In genomic region chr7:113030489-113030888, GRCh38 we compare ENCODE assay signal across 24 cellular contexts. TPM values are rescaled to one million over a fixed set of nuclear protein-coding genes. Genes with fewer than 3 reads are reported as not detected.
"Had no signal": no experiment of that assay in that cellular context is flagged by ENCODE, and none has a peak within 500 bp of the region (broad histone marks: within the 10 kb centered on the region; RNA-seq: fewer than 3 reads in every experiment).

No MANE protein-coding gene starts in this region.

- ATAC-seq: effector memory CD8-positive, alpha-beta T cell; esophagus mucosa; foreskin keratinocyte; gastrocnemius medialis; gastroesophageal sphincter; heart left ventricle; heart right ventricle had no signal

- H3K27me3 ChIP-seq: colonic mucosa, esophagus muscularis mucosa, esophagus squamous epithelium, foreskin keratinocyte, gastrocnemius medialis, gastroesophageal sphincter, heart left ventricle, heart right ventricle, hepatocyte had no signal

- H3K4me3 ChIP-seq: colonic mucosa, coronary artery, dorsolateral prefrontal cortex, esophagus muscularis mucosa, esophagus squamous epithelium, gastrocnemius medialis, gastroesophageal sphincter, heart left ventricle, heart right ventricle, hepatocyte had no signal

- H3K4me2 ChIP-seq: hepatocyte had no signal

- H3K27ac ChIP-seq: colonic mucosa, coronary artery, dorsolateral prefrontal cortex, epithelial cell of prostate, esophagus muscularis mucosa, esophagus squamous epithelium, foreskin keratinocyte, gastrocnemius medialis, gastroesophageal sphincter, heart left ventricle, heart right ventricle, hepatocyte had no signal

- DNase-seq: colonic mucosa; cortex of kidney; dermis blood vessel endothelial cell; dorsolateral prefrontal cortex; effector CD4-positive, alpha-beta T cell; effector CD8-positive, alpha-beta T cell; effector memory CD4-positive, alpha-beta T cell; effector memory CD8-positive, alpha-beta T cell; endodermal cell; erythroblast; esophagus squamous epithelium; foreskin fibroblast; foreskin keratinocyte; gastrocnemius medialis; glutamatergic neuron; heart left ventricle; heart right ventricle had no signal

- H3K4me1 ChIP-seq: colonic mucosa, esophagus muscularis mucosa, esophagus squamous epithelium, foreskin keratinocyte, gastrocnemius medialis, gastroesophageal sphincter had no signal

- H3K79me2 ChIP-seq: hepatocyte had no signal

- H3K36me3 ChIP-seq: colonic mucosa, esophagus muscularis mucosa, esophagus squamous epithelium, gastrocnemius medialis, gastroesophageal sphincter, heart left ventricle, heart right ventricle had no signal

- H3K9me3 ChIP-seq: colonic mucosa, esophagus muscularis mucosa, esophagus squamous epithelium, gastrocnemius medialis, gastroesophageal sphincter, heart left ventricle, heart right ventricle had no signal

- H2AFZ ChIP-seq: hepatocyte had no signal

RNA-seq across cellular contexts. Expression of gene GPR85, which starts 56.1 kb away (rescaled TPM):
- total RNA-seq: epithelial cell of proximal tubule had no signal
